In genomic region chr4:112312610-112313239, GRCh38 we compare ENCODE assay signal across 8 cellular contexts. TPM values are rescaled to one million over a fixed set of nuclear protein-coding genes. Genes with fewer than 3 reads are reported as not detected.
DNase-seq lines count a peak whose midpoint lies in the region; ATAC-seq lines count a peak whose summit lies in the region.
"Had no signal": no experiment of that assay in that cellular context is flagged by ENCODE, and none has a peak within 500 bp of the region (broad histone marks: within the 10 kb centered on the region; RNA-seq: fewer than 3 reads in every experiment).

No MANE protein-coding gene starts in this region.

- H4K91ac ChIP-seq in neuronal stem cell (ENCODE audit: low read depth, low read length, poor library complexity), result no peak overlapping the region

- H3K9me3 ChIP-seq in Karpas-422 (ENCODE audit: low read length), result no peaks in the 10 kb centered on the region
- H3K9me3 ChIP-seq in neuronal stem cell (replicated peaks in 1 of 2; ENCODE audit: control insufficient read depth in 2 of 2, insufficient read depth in 1 of 2, low read depth in 1 of 2, low read length in 2 of 2), result no peaks in the 10 kb centered on the region

- no peak overlapping the region for H2BK15ac ChIP-seq in neuronal stem cell (ENCODE audit: low read length)

- WGBS in neuronal stem cell (ENCODE audit: extremely low coverage in 2 of 2, insufficient read length in 2 of 2, insufficient replicate concordance in 1 of 2), 2 donors, result no CpG with 5 or more reads among the region's 5 CpGs

- H3K4me1 Mint-ChIP-seq in T-helper 2 cell treated with Interferon-gamma antibody and Interleukin-4, amounts not matched to agents 5 μg/mL and 100 μg/mL, for 36 hours (ENCODE audit: low read depth), result peaks cover 2% of the 10 kb centered on the region

- H4K20me1 ChIP-seq in Karpas-422 (ENCODE audit: insufficient read depth, low read depth, low read length), result no peaks in the 10 kb centered on the region

- no peak overlapping the region for H3K18ac ChIP-seq in neuronal stem cell (ENCODE audit: low read length)

- H3K27me3 ChIP-seq in Karpas-422 (ENCODE audit: low read length) (no peaks in the 10 kb centered on the region), neuronal stem cell (ENCODE audit: control insufficient read depth in 3 of 3, insufficient read depth in 3 of 3, low read depth in 1 of 3, low read length in 3 of 3) (no peaks in the 10 kb centered on the region)

- 0 out of 2 replicates have a peak, but pooled peaks cover 2% of the 10 kb centered on the region for H3K9me2 ChIP-seq in Karpas-422 (replicated peaks; ENCODE audit: insufficient read depth, low read length)

- no peak overlapping the region for H3K14ac ChIP-seq in neuronal stem cell (ENCODE audit: low read length)

- no peak overlapping the region for H3K23ac ChIP-seq in neuronal stem cell (ENCODE audit: low read depth, low read length, poor library complexity)

- no peaks in the 10 kb centered on the region for H3K27me3 Mint-ChIP-seq in T-helper 2 cell treated with Interferon-gamma antibody and Interleukin-4, amounts not matched to agents 5 μg/mL and 100 μg/mL, for 36 hours (ENCODE audit: low read depth)

- no peak overlapping the region for H3K4ac ChIP-seq in neuronal stem cell (ENCODE audit: low read length)

- H3K36me3 Mint-ChIP-seq in T-helper 2 cell treated with Interferon-gamma antibody and Interleukin-4, amounts not matched to agents 5 μg/mL and 100 μg/mL, for 36 hours (ENCODE audit: low read depth), result peaks cover 1% of the 10 kb centered on the region

- no peak overlapping the region for H3K27ac Mint-ChIP-seq in T-helper 2 cell treated with Interferon-gamma antibody and Interleukin-4, amounts not matched to agents 5 μg/mL and 100 μg/mL, for 36 hours

- no peak overlapping the region for H2BK5ac ChIP-seq in neuronal stem cell (ENCODE audit: low read length)

- no peak overlapping the region for H2AK5ac ChIP-seq in neuronal stem cell (ENCODE audit: low read depth, low read length)

- no peaks in the 10 kb centered on the region for H3K79me1 ChIP-seq in neuronal stem cell (ENCODE audit: low read depth, low read length)

- DNase-seq in Karpas-422, result peak; percentile 51
- no peak for DNase-seq in neuronal stem cell (ENCODE audit: low spot score)
- no peak for DNase-seq in T-helper 2 cell treated with Interferon-gamma antibody and Interleukin-4, amounts not matched to agents 5 μg/mL and 100 μg/mL, for 36 hours (ENCODE audit: low spot score)
- no peak for DNase-seq in stimulated activated CD8-positive, alpha-beta memory T cell treated with anti-CD3 and anti-CD28 coated beads, Interleukin-4, amount 100 ng/mL, for 48 hours
- DNase-seq in AG08396 (ENCODE audit: low spot score), result no peak
- DNase-seq: H7 had no signal

- peak overlapping the region; percentile 21; the same call in 1 of the 2 replicates for H3K4me3 ChIP-seq in Karpas-422 (ENCODE audit: low read length)
- no peak overlapping the region for H3K4me3 ChIP-seq in neuronal stem cell (ENCODE audit: low read length in 2 of 2)

- H2AFZ ChIP-seq in Karpas-422 (ENCODE audit: low read length) (peak overlapping the region; percentile 79), neuronal stem cell (ENCODE audit: low read length) (peak overlapping the region; percentile 47)

- H3K4me3 Mint-ChIP-seq in T-helper 2 cell treated with Interferon-gamma antibody and Interleukin-4, amounts not matched to agents 5 μg/mL and 100 μg/mL, for 36 hours, result no peak overlapping the region

- no peak overlapping the region for H2BK12ac ChIP-seq in neuronal stem cell (ENCODE audit: low read length)

- no peak overlapping the region for H4K8ac ChIP-seq in neuronal stem cell (ENCODE audit: low read depth, low read length)

- H3K27ac ChIP-seq in Karpas-422 (ENCODE audit: low read length), result peak overlapping the region; percentile 54
- no peak overlapping the region for H3K27ac ChIP-seq in neuronal stem cell (replicated peaks; ENCODE audit: low read length)

- H3K36me3 ChIP-seq in Karpas-422 (ENCODE audit: insufficient read depth, low read length) (no peaks in the 10 kb centered on the region), neuronal stem cell (replicated peaks in 1 of 2; ENCODE audit: control insufficient read depth in 2 of 2, insufficient read depth in 2 of 2, low read length in 2 of 2) (no peaks in the 10 kb centered on the region)

- ATAC-seq in GM19025 (IDR thresholded peaks at IDR 0.05; ENCODE audit: low read depth, unreplicated experiment), result peak; percentile 97
- ATAC-seq in HG02610 (IDR thresholded peaks at IDR 0.05; ENCODE audit: unreplicated experiment), result peak; percentile 98

- no peaks in the 10 kb centered on the region for H3K79me2 ChIP-seq in Karpas-422 (ENCODE audit: low read length)

- peaks cover 26% of the 10 kb centered on the region for H3K4me1 ChIP-seq in Karpas-422 (ENCODE audit: low read length)
- peaks cover 4% of the 10 kb centered on the region in 2 donors for H3K4me1 ChIP-seq in neuronal stem cell (ENCODE audit: control insufficient read depth in 2 of 2, insufficient read depth in 1 of 2, low read depth in 1 of 2, low read length in 2 of 2)

- H3K9ac ChIP-seq in Karpas-422 (ENCODE audit: low read length) (peak overlapping the region; percentile 0), neuronal stem cell (ENCODE audit: low read depth, low read length, poor library complexity) (no peak overlapping the region)

- peak overlapping the region; percentile 64 for H3K4me2 ChIP-seq in Karpas-422 (ENCODE audit: low read depth, low read length, poor library complexity, severe bottlenecking)
- H3K4me2 ChIP-seq in neuronal stem cell (ENCODE audit: insufficient read depth, low read length, poor library complexity, severe bottlenecking), result no peak overlapping the region

- H2BK120ac ChIP-seq in neuronal stem cell (ENCODE audit: low read depth, low read length), result no peak overlapping the region

- H3K9me3 Mint-ChIP-seq in T-helper 2 cell treated with Interferon-gamma antibody and Interleukin-4, amounts not matched to agents 5 μg/mL and 100 μg/mL, for 36 hours, result no peaks in the 10 kb centered on the region

RNA-seq across cellular contexts. Expression of gene ALPK1, which starts 15.6 kb away (rescaled TPM):
- 17.0 and 32.4 TPM in 2 replicates for total RNA-seq in Karpas-422 (2014; rRNA removed; shearing (Covaris generic); ENCODE audit: low replicate concordance)
- 0.17 TPM for polyA plus RNA-seq in neuronal stem cell (2013, experiment 1 of 2)
- polyA plus RNA-seq in neuronal stem cell (2013, experiment 2 of 2), result 0.14 TPM
- total RNA-seq: H7 had no signal

RNA-seq across cellular contexts. Expression of gene TIFA, which starts 27.0 kb away (rescaled TPM):
- total RNA-seq in Karpas-422 (2014; rRNA removed; shearing (Covaris generic); ENCODE audit: low replicate concordance), result 52.4 and 61.0 TPM in 2 replicates
- 4.0 TPM for polyA plus RNA-seq in neuronal stem cell (2013, experiment 1 of 2)
- polyA plus RNA-seq in neuronal stem cell (2013, experiment 2 of 2), result 4.7 TPM
